In genomic region chr2:1789610-1790009, GRCh38 we compare ENCODE assay signal across 25 cellular contexts. TPM values are rescaled to one million over a fixed set of nuclear protein-coding genes. Genes with fewer than 3 reads are reported as not detected.
A peak's percentile ranks its signal among the peaks of the same experiment; 100 is the strongest.
DNase-seq lines count a peak whose midpoint lies in the region; ATAC-seq and TF ChIP-seq lines count a peak whose summit lies in the region.
"Had no signal": no experiment of that assay in that cellular context is flagged by ENCODE, and none has a peak within 500 bp of the region (broad histone marks: within the 10 kb centered on the region; RNA-seq: fewer than 3 reads in every experiment).

No MANE protein-coding gene starts in this region.

- no peak for ATAC-seq in activated T-cell treated with anti-CD3 and anti-CD28 coated beads, Interleukin-2, amount 50 U/mL, for 72 hours (replicated peaks in 1 of 2)
- ATAC-seq in GM21529 (IDR thresholded peaks at IDR 0.05; ENCODE audit: unreplicated experiment) (no peak), HG02678 (IDR thresholded peaks at IDR 0.05; ENCODE audit: unreplicated experiment) (no peak)
- ATAC-seq: lower lobe of right lung, natural killer cell had no signal

- TF ChIP-seq CTCF in BE2C (IDR thresholded peaks at IDR 0.05; ENCODE audit: low read depth, low read length) (peak; percentile 10; the same call in 1 of the 2 replicates), HFF-Myc (IDR thresholded peaks at IDR 0.05; ENCODE audit: low read depth, low read length, missing control alignments) (peak; percentile 16), WERI-Rb-1 (IDR thresholded peaks at IDR 0.05; ENCODE audit: low read depth, low read length) (peak; percentile 42), mesothelial cell of epicardium (IDR thresholded peaks at IDR 0.05; ENCODE audit: unreplicated experiment) (peak; percentile 63)

- H3K4me3 Mint-ChIP-seq in mesothelial cell of epicardium: no peak overlapping the region
- no peak overlapping the region for H3K4me3 Mint-ChIP-seq in activated T-cell treated with anti-CD3 and anti-CD28 coated beads, Interleukin-2, amount 50 U/mL, for 72 hours
- H3K4me3 Mint-ChIP-seq: activated CD4-positive, alpha-beta T cell treated with anti-CD3 and anti-CD28 coated beads, Interleukin-2, amount 10 ng/mL, durations not matched to agents 24 days and 14 days; natural killer cell had no signal

- H3K9me3 Mint-ChIP-seq in mesothelial cell of epicardium: no peaks in the 10 kb centered on the region
- H3K9me3 Mint-ChIP-seq in activated T-cell treated with anti-CD3 and anti-CD28 coated beads, Interleukin-2, amount 50 U/mL, for 72 hours: no peaks in the 10 kb centered on the region
- H3K9me3 Mint-ChIP-seq: activated CD4-positive, alpha-beta T cell treated with anti-CD3 and anti-CD28 coated beads, Interleukin-2, amount 10 ng/mL, durations not matched to agents 24 days and 14 days; natural killer cell had no signal

- no peak overlapping the region for H3K4me3 ChIP-seq in BE2C (ENCODE audit: low read depth, low read length)
- no peak overlapping the region for H3K4me3 ChIP-seq in HFF-Myc (replicated peaks; ENCODE audit: low read depth, low read length)
- no peak overlapping the region for H3K4me3 ChIP-seq in WERI-Rb-1 (ENCODE audit: low read depth, low read length)
- H3K4me3 ChIP-seq: dorsolateral prefrontal cortex, lower lobe of right lung, MG63, right atrium auricular region, SK-N-MC, smooth muscle cell, tibial nerve had no signal

- H3K4me1 ChIP-seq in BE2C: no peaks in the 10 kb centered on the region
- H3K4me1 ChIP-seq: right atrium auricular region had no signal

- no peaks in the 10 kb centered on the region for H3K36me3 Mint-ChIP-seq in mesothelial cell of epicardium
- no peaks in the 10 kb centered on the region for H3K36me3 Mint-ChIP-seq in activated T-cell treated with anti-CD3 and anti-CD28 coated beads, Interleukin-2, amount 50 U/mL, for 72 hours (ENCODE audit: insufficient read depth in 2 of 2)
- H3K36me3 Mint-ChIP-seq: natural killer cell had no signal

- no peaks in the 10 kb centered on the region for H3K27me3 Mint-ChIP-seq in mesothelial cell of epicardium (ENCODE audit: low read depth)
- H3K27me3 Mint-ChIP-seq in activated T-cell treated with anti-CD3 and anti-CD28 coated beads, Interleukin-2, amount 50 U/mL, for 72 hours (ENCODE audit: low read depth): peaks cover 13% of the 10 kb centered on the region

- peaks cover 51% of the 10 kb centered on the region for H3K4me1 Mint-ChIP-seq in mesothelial cell of epicardium
- H3K4me1 Mint-ChIP-seq in activated T-cell treated with anti-CD3 and anti-CD28 coated beads, Interleukin-2, amount 50 U/mL, for 72 hours (ENCODE audit: low read depth): no peaks in the 10 kb centered on the region
- H3K4me1 Mint-ChIP-seq: activated CD4-positive, alpha-beta T cell treated with anti-CD3 and anti-CD28 coated beads, Interleukin-2, amount 10 ng/mL, durations not matched to agents 24 days and 14 days had no signal

- DNase-seq in BE2C (no peak), HFF-Myc (ENCODE audit: extremely low read depth, low read depth) (no peak), WERI-Rb-1 (no peak), mesothelial cell of epicardium (ENCODE audit: low spot score in 2 of 2, unreplicated experiment in 2 of 2) (no peak), AG08395 (ENCODE audit: low spot score) (no peak)
- DNase-seq in activated T-cell treated with anti-CD3 and anti-CD28 coated beads, Interleukin-2, amount 50 U/mL, for 72 hours: no peak
- DNase-seq: activated CD4-positive, alpha-beta T cell treated with anti-CD3 and anti-CD28 coated beads, Interleukin-2, amount 10 ng/mL, durations not matched to agents 24 days and 14 days; activated T-cell treated with anti-CD3 and anti-CD28 coated beads, Interleukin-2, amount 50 U/mL, for 1 hour; Calu3; dorsolateral prefrontal cortex; kidney; lower lobe of right lung; MG63; natural killer cell; NCI-H1105 treated with DMSO at 0.1 percent for 48 hours; NCI-H1930; NCI-H526; stimulated activated CD4-positive, alpha-beta T cell treated with anti-CD3 and anti-CD28 coated beads, Interleukin-1b, Interleukin-23, amount 100 ng/mL, for 48 hours; T-helper 2 cell had no signal

- H3K27me3 ChIP-seq in BE2C: no peaks in the 10 kb centered on the region
- H3K27me3 ChIP-seq in WERI-Rb-1 (ENCODE audit: insufficient read depth, low read depth, severe bottlenecking): no peaks in the 10 kb centered on the region
- H3K27me3 ChIP-seq: dorsolateral prefrontal cortex, MG63, right atrium auricular region had no signal

- H3K27ac ChIP-seq in WERI-Rb-1: no peak overlapping the region
- H3K27ac ChIP-seq: dorsolateral prefrontal cortex, lower lobe of right lung, right atrium auricular region, tibial nerve had no signal

- H3K36me3 ChIP-seq in BE2C (no peaks in the 10 kb centered on the region), WERI-Rb-1 (no peaks in the 10 kb centered on the region)
- H3K36me3 ChIP-seq: lower lobe of right lung, MG63, right atrium auricular region, tibial nerve had no signal

- H3K9me3 ChIP-seq in BE2C (no peaks in the 10 kb centered on the region), WERI-Rb-1 (ENCODE audit: severe bottlenecking) (no peaks in the 10 kb centered on the region)
- H3K9me3 ChIP-seq: lower lobe of right lung, right atrium auricular region, tibial nerve had no signal

- H3K27ac Mint-ChIP-seq in mesothelial cell of epicardium: no peak overlapping the region
- H3K27ac Mint-ChIP-seq in activated T-cell treated with anti-CD3 and anti-CD28 coated beads, Interleukin-2, amount 50 U/mL, for 72 hours: no peak overlapping the region
- H3K27ac Mint-ChIP-seq: activated CD4-positive, alpha-beta T cell treated with anti-CD3 and anti-CD28 coated beads, Interleukin-2, amount 10 ng/mL, durations not matched to agents 24 days and 14 days; natural killer cell had no signal

RNA-seq across cellular contexts. Expression of gene PXDN, which starts 45.3 kb away (rescaled TPM):
- polyA plus RNA-seq in BE2C (2012; ENCODE audit: insufficient read depth, insufficient read length, low read depth): 7.4 TPM
- 274 to 292 TPM (median 277 TPM) in 3 replicates for total RNA-seq in mesothelial cell of epicardium
- total RNA-seq in activated T-cell treated with anti-CD3 and anti-CD28 coated beads, Interleukin-2, amount 50 U/mL, for 72 hours: 1 to 10 TPM in 1 of 2 donors, under 1 TPM in 1; 0.25 to 1.8 TPM
- total RNA-seq: Calu3 had no signal

Comparison
In these comparisons a context has a peak if more than half of its experiments do, and no peak if none do; other contexts are left out.
1. CTCF ChIP-seq: peak in every context shown above with its lines; median percentile 63 in mesothelial cell of epicardium; 42 in WERI-Rb-1; 16 in HFF-Myc; 10 in BE2C.
2. RNA of gene PXDN, which starts 45.3 kb away (total RNA-seq): 274 to 292 TPM in mesothelial cell of epicardium; 0.25 to 1.8 TPM in activated T-cell treated with anti-CD3 and anti-CD28 coated beads, Interleukin-2, amount 50 U/mL, for 72 hours; every median in the first group is over 10 times any median in the second.